14 cellular contexts compared by ENCODE assay signal in the genomic region with DNA sequence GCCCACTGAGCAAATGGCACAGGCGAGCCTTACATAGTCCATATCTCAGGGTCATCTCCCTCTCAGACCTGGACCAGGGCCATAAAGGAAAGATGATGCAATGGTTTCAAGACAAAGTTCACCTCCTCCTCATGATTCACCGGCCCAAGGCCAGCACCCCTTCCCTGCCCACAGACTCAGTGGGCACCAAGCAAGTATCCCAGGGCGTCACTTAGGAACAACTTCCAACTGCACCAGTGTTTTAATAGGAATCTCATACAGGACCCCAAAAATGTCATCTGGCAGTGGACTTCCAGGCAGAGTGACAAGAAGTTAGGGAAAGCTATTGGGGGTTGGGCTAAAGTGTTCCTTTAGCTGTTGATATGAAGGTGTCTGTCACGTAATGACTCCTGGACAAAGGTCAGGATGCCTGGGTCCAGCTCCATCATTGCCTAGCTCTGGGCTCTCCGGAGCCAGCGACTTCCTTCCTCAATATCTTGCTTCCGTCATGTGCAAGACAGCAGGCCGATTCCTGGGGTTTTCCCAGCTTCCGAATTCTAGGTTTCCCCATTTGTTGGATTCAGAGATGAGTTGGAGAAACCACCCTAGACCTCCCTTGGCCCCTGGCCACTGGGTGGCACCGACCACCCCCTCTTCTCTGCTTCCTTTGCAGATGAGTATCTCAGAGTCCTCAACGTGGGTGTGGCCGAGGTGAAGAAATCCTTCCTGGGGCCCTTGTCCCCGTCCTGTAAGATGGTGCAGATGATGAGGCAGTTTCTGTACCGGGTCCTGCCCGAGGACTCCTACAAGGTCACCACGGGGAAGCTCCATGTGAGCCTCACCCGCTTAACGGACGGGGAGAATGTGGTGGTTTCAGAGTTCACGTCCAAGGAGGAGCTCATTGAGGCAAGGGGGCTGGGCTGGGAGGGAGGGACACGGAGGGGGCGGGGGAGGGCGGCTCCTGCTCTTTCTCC. TPM values are rescaled to one million over a fixed set of nuclear protein-coding genes. Genes with fewer than 3 reads are reported as not detected.
DNase-seq lines count a peak whose midpoint lies in the region; ATAC-seq and TF ChIP-seq lines count a peak whose summit lies in the region.
"Had no signal": no experiment of that assay in that cellular context is flagged by ENCODE, and none has a peak within 500 bp of the region (broad histone marks: within the 10 kb centered on the region; RNA-seq: fewer than 3 reads in every experiment).

No MANE protein-coding gene starts in this region.

- H3K9me3 ChIP-seq in fibroblast of lung (ENCODE audit: control insufficient read depth, insufficient read depth, low read depth, low read length) (no peaks in the 10 kb centered on the region), OCI-LY7 (ENCODE audit: low read length) (no peaks in the 10 kb centered on the region)

- no peaks in the 10 kb centered on the region for H4K20me1 ChIP-seq in fibroblast of lung (ENCODE audit: control insufficient read depth, extremely low read depth, insufficient read depth, low read length)
- H4K20me1 ChIP-seq in OCI-LY7 (ENCODE audit: insufficient read depth, low read length): no peaks in the 10 kb centered on the region

- H3K27me3 ChIP-seq in fibroblast of lung (ENCODE audit: control insufficient read depth, insufficient read depth, low read length): peaks cover 1% of the 10 kb centered on the region

- H2AFZ ChIP-seq in fibroblast of lung (ENCODE audit: low read length) (no peak overlapping the region), OCI-LY7 (ENCODE audit: low read length) (no peak overlapping the region)
- H2AFZ ChIP-seq: neural progenitor cell had no signal

- intact Hi-C loops in OCI-LY7 (cut with micrococcal nuclease; ENCODE audit: unreplicated experiment): no loop called here

- no peak overlapping the region for H3K9ac ChIP-seq in fibroblast of lung (ENCODE audit: insufficient read depth, low read length)
- H3K9ac ChIP-seq: neural progenitor cell had no signal

- no peak for ATAC-seq in HG02678 (IDR thresholded peaks at IDR 0.05; ENCODE audit: unreplicated experiment)

- no peaks in the 10 kb centered on the region for H3K79me2 ChIP-seq in fibroblast of lung (ENCODE audit: control insufficient read depth, insufficient read depth, low read length)
- H3K79me2 ChIP-seq in OCI-LY7 (ENCODE audit: insufficient read depth, low read depth, low read length): no peaks in the 10 kb centered on the region

- POLR2A ChIA-PET in OCI-LY7 (lab: Charles Lee): no interaction called here

- no peak overlapping the region for H3K4me2 ChIP-seq in fibroblast of lung (ENCODE audit: extremely low read depth, insufficient read depth, low read length)
- no peak overlapping the region for H3K4me2 ChIP-seq in OCI-LY7 (ENCODE audit: low read length)
- H3K4me2 ChIP-seq: neural progenitor cell had no signal

- TF ChIP-seq CTCF in fibroblast of lung (conservative IDR thresholded peaks at IDR 0.05 in 1 of 2, IDR thresholded peaks at IDR 0.05 in 1 of 2; ENCODE audit: low read depth in 1 of 2, low read length in 2 of 2) (no peak), OCI-LY7 (conservative IDR thresholded peaks at IDR 0.05; ENCODE audit: low read length) (no peak)

- BruUV-seq in OCI-LY7 (replicated peaks; lab: Mats Ljungman, UMichigan): no TSS peak

- CTCF ChIA-PET in OCI-LY7 (lab: Charles Lee; ENCODE audit: unreplicated experiment): interaction anchor here (2.0 kb wide), 1 partner anchor 12 kb away, joined by 7 read pairs; no protein-coding TSS in a partner anchor

- H3K4me3 ChIP-seq in fibroblast of lung (replicated peaks in 1 of 4; ENCODE audit: control extremely low read depth in 1 of 4, insufficient read depth in 1 of 4, low read depth in 3 of 4, low read length in 4 of 4) (no peak overlapping the region), OCI-LY7 (ENCODE audit: low read depth, low read length, poor library complexity, severe bottlenecking) (no peak overlapping the region)
- H3K4me3 ChIP-seq: neural progenitor cell had no signal

- DNase-seq in HT1080 (ENCODE audit: low read depth) (peak; percentile 29), RPMI7951 (ENCODE audit: low read depth) (peak; percentile 47), fibroblast of lung (ENCODE audit: low read depth in 2 of 2) (peak; percentile 10 to 54), renal cortical epithelial cell (ENCODE audit: low read depth) (peak; percentile 78), OCI-LY7 (ENCODE audit: low spot score) (no peak), NCI-H1436 (lab: John Stamatoyannopoulos, UW) (no peak), T-helper 1 cell (no peak)
- DNase-seq: cortex of kidney; NCI-H510A treated with DMSO at 0.1 percent for 48 hours; stimulated activated CD4-positive, alpha-beta T cell treated with anti-CD3 and anti-CD28 coated beads, Interleukin-4, amount 100 ng/mL, for 1 hour had no signal

- H3K9me2 ChIP-seq in OCI-LY7 (ENCODE audit: insufficient read depth, low read length): no peaks in the 10 kb centered on the region

- H3K27ac ChIP-seq in fibroblast of lung (ENCODE audit: insufficient read depth, low read length) (no peak overlapping the region), OCI-LY7 (ENCODE audit: low read depth, low read length, poor library complexity, severe bottlenecking) (no peak overlapping the region)
- H3K27ac ChIP-seq: neural progenitor cell, VCaP had no signal

- no peaks in the 10 kb centered on the region for H3K4me1 ChIP-seq in fibroblast of lung (ENCODE audit: control insufficient read depth, extremely low read depth, insufficient read depth, low read length)
- no peaks in the 10 kb centered on the region for H3K4me1 ChIP-seq in OCI-LY7 (ENCODE audit: insufficient read depth, low read length, poor library complexity, severe bottlenecking)
- H3K4me1 ChIP-seq: neural progenitor cell had no signal

- H3K36me3 ChIP-seq in fibroblast of lung (ENCODE audit: control insufficient read depth, insufficient read depth, low read length) (no peaks in the 10 kb centered on the region), OCI-LY7 (ENCODE audit: insufficient read depth, low read length) (no peaks in the 10 kb centered on the region)
- H3K36me3 ChIP-seq: neural progenitor cell had no signal

RNA-seq across cellular contexts. Expression of a gene that starts 21.1 kb away (rescaled TPM):
- 0.03 TPM in 1 of 2 replicates, not detected in the other for total RNA-seq in HT1080 (2014; rRNA removed; shearing (Covaris generic))
- not detected in 2 replicates for polyA plus RNA-seq in HT1080 (2015; cell fraction: cytosol; rRNA removed)
- polyA plus RNA-seq in HT1080 (2015; cell fraction: nucleus; rRNA removed): 0.08 TPM in 1 of 2 replicates, not detected in the other
- total RNA-seq in RPMI7951 (2014; rRNA removed; shearing (Covaris generic)): not detected in 2 replicates
- not detected in 2 replicates for total RNA-seq in fibroblast of lung
- 0.02 and 0.07 TPM in 2 replicates for polyA plus RNA-seq in fibroblast of lung
- polyA plus RNA-seq in fibroblast of lung (2012): not detected in 2 replicates
- polyA minus RNA-seq in fibroblast of lung (ENCODE audit: low replicate concordance): not detected in 2 replicates
- total RNA-seq in renal cortical epithelial cell: not detected in 2 replicates
- total RNA-seq in OCI-LY7 (2014; rRNA removed; shearing (Covaris generic)): not detected in 2 replicates
- total RNA-seq in OCI-LY7 (2022): not detected in 2 replicates
- total RNA-seq: subcutaneous adipose tissue had no signal

RNA-seq across cellular contexts. Expression of a gene that starts 45.7 kb away (rescaled TPM):
- total RNA-seq in HT1080 (2014; rRNA removed; shearing (Covaris generic)): not detected in 2 replicates
- polyA plus RNA-seq in HT1080 (2015; cell fraction: cytosol; rRNA removed): not detected in 2 replicates
- not detected in 2 replicates for polyA plus RNA-seq in HT1080 (2015; cell fraction: nucleus; rRNA removed)
- not detected in 2 replicates for total RNA-seq in RPMI7951 (2014; rRNA removed; shearing (Covaris generic))
- total RNA-seq in fibroblast of lung: not detected in 2 replicates
- not detected in 2 replicates for polyA plus RNA-seq in fibroblast of lung
- not detected in 2 replicates for polyA plus RNA-seq in fibroblast of lung (2012)
- not detected in 2 replicates for polyA minus RNA-seq in fibroblast of lung (ENCODE audit: low replicate concordance)
- 0.35 TPM in 1 of 2 replicates, not detected in the other for total RNA-seq in renal cortical epithelial cell
- not detected in 2 replicates for total RNA-seq in OCI-LY7 (2014; rRNA removed; shearing (Covaris generic))
- not detected in 2 replicates for total RNA-seq in OCI-LY7 (2022)
- total RNA-seq: subcutaneous adipose tissue had no signal

Comparison
In these comparisons a context has a peak if more than half of its experiments do, and no peak if none do; other contexts are left out.
1. DNase-seq: peak in HT1080 (single experiment), RPMI7951 (single experiment), fibroblast of lung (2 of 2) and renal cortical epithelial cell (single experiment); none in OCI-LY7 (single experiment), NCI-H1436 (single experiment) and T-helper 1 cell (0 of 5).